In genomic region chr9:83473488-83473971, GRCh38 we compare ENCODE assay signal across 9 cellular contexts.
A peak's percentile ranks its signal among the peaks of the same experiment; 100 is the strongest.
DNase-seq lines count a peak whose midpoint lies in the region; ATAC-seq and TF ChIP-seq lines count a peak whose summit lies in the region.
"Had no signal": no experiment of that assay in that cellular context is flagged by ENCODE, and none has a peak within 500 bp of the region (broad histone marks: within the 10 kb centered on the region; RNA-seq: fewer than 3 reads in every experiment).

No MANE protein-coding gene starts in this region.

- no peak overlapping the region for H3K9ac ChIP-seq in mammary epithelial cell (ENCODE audit: insufficient read depth, low read length)

- in situ Hi-C loops in mammary epithelial cell (cut with MboI; ENCODE audit: low sequenced_read_pairs in 2 of 2) (no loop called here), gastrocnemius medialis (cut with MboI; ENCODE audit: low sequenced_read_pairs in 4 of 4) (no loop called here)

- H3K4me2 ChIP-seq in mammary epithelial cell (ENCODE audit: insufficient read depth, low read depth, low read length), result no peak overlapping the region

- CTCF ChIA-PET in MCF 10A (lab: Yijun Ruan, JAX), result no interaction called here
- CTCF ChIA-PET in mammary epithelial cell (lab: Charles Lee; ENCODE audit: low non-redundant PET), result no interaction called here
- CTCF ChIA-PET in activated CD8-positive, alpha-beta T cell treated with anti-CD3 and anti-CD28 coated beads for 36 hours (lab: Charles Lee), result no interaction called here

- intact Hi-C loops in MCF 10A (cut with micrococcal nuclease) (no loop called here), mammary epithelial cell (cut with micrococcal nuclease) (no loop called here), gastrocnemius medialis (cut with DNase I; ENCODE audit: low total_unique reads) (no loop called here), head of caudate nucleus (cut with DNase I) (no loop called here)
- intact Hi-C loops in activated CD8-positive, alpha-beta T cell treated with anti-CD3 and anti-CD28 coated beads for 36 hours (cut with micrococcal nuclease), result loop anchor here (10.0 kb wide), 1 partner anchor 61 kb away; the partner anchor contains the start of gene FRMD3

- TF ChIP-seq CTCF in MCF 10A (IDR thresholded peaks at IDR 0.05; ENCODE audit: unreplicated experiment) (no peak), mammary epithelial cell (conservative IDR thresholded peaks at IDR 0.05 in 1 of 2, IDR thresholded peaks at IDR 0.05 in 1 of 2; ENCODE audit: extremely low read depth in 1 of 2, insufficient read depth in 1 of 2, low read depth in 1 of 2, low read length in 2 of 2) (no peak), gastrocnemius medialis (IDR thresholded peaks at IDR 0.05 in 4 of 5, conservative IDR thresholded peaks at IDR 0.05 in 1 of 5) (no peak)
- no peak for TF ChIP-seq CTCF in activated CD8-positive, alpha-beta T cell treated with anti-CD3 and anti-CD28 coated beads for 36 hours (IDR thresholded peaks at IDR 0.05)

- no peaks in the 10 kb centered on the region for H3K27me3 ChIP-seq in mammary epithelial cell (ENCODE audit: insufficient read depth, low read length)
- H3K27me3 ChIP-seq in gastrocnemius medialis, result no peaks in the 10 kb centered on the region
- H3K27me3 ChIP-seq: pancreas had no signal

- H3K4me3 ChIP-seq in mammary epithelial cell (replicated peaks in 1 of 3; ENCODE audit: insufficient read depth in 1 of 3, low read depth in 2 of 3, low read length in 3 of 3), result no peak overlapping the region
- peak overlapping the region in 1 of 4 donors; percentile 18 for H3K4me3 ChIP-seq in gastrocnemius medialis
- H3K4me3 ChIP-seq: pancreas had no signal

- dilution Hi-C loops in mammary epithelial cell (cut with HindIII; ENCODE audit: low sequenced_read_pairs), result no loop called here

- WGBS in mammary epithelial cell (ENCODE audit: low coverage, missing lambda C conversion rate), result 70% methylated on average over 5 of the region's 5 CpGs

- no TSS peak for BruUV-seq in MCF 10A (replicated peaks; lab: Mats Ljungman, UMichigan)
- BruUV-seq in mammary epithelial cell (replicated peaks; lab: Mats Ljungman, UMichigan), result no TSS peak

- H3K4me1 ChIP-seq in mammary epithelial cell (ENCODE audit: insufficient read depth, low read length) (no peaks in the 10 kb centered on the region), gastrocnemius medialis (peaks cover 20 to 33% of the 10 kb centered on the region in 2 donors)
- H3K4me1 ChIP-seq: pancreas had no signal

- no peak overlapping the region for H3K27ac Mint-ChIP-seq in MCF 10A (ENCODE audit: low read depth, unreplicated experiment)
- H3K27ac Mint-ChIP-seq in activated CD8-positive, alpha-beta T cell treated with anti-CD3 and anti-CD28 coated beads for 36 hours, result peak overlapping the region; percentile 67

- POLR2A ChIA-PET in MCF 10A (lab: Yijun Ruan, JAX), result no interaction called here
- POLR2A ChIA-PET in activated CD8-positive, alpha-beta T cell treated with anti-CD3 and anti-CD28 coated beads for 36 hours (lab: Charles Lee), result no interaction called here

- no peaks in the 10 kb centered on the region for H3K9me3 ChIP-seq in mammary epithelial cell (replicated peaks; ENCODE audit: insufficient read depth, low read length)
- no peaks in the 10 kb centered on the region for H3K9me3 ChIP-seq in gastrocnemius medialis
- H3K9me3 ChIP-seq: pancreas had no signal

- H4K20me1 ChIP-seq in mammary epithelial cell (ENCODE audit: insufficient read depth, low read length), result no peaks in the 10 kb centered on the region

- H3K79me2 ChIP-seq in mammary epithelial cell (ENCODE audit: insufficient read depth, low read length), result no peaks in the 10 kb centered on the region

- H3K9me3 Mint-ChIP-seq in MCF 10A (ENCODE audit: unreplicated experiment), result no peaks in the 10 kb centered on the region
- no peaks in the 10 kb centered on the region for H3K9me3 Mint-ChIP-seq in activated CD8-positive, alpha-beta T cell treated with anti-CD3 and anti-CD28 coated beads for 36 hours

- DNase-seq in MCF 10A (ENCODE audit: unreplicated experiment) (peak; percentile 14), mammary epithelial cell (no peak), gastrocnemius medialis (no peak), 8988T (no peak), NCI-H526 treated with DMSO at 0.1 percent for 48 hours (lab: John Stamatoyannopoulos, UW) (no peak), head of caudate nucleus (no peak)
- DNase-seq in activated CD8-positive, alpha-beta T cell treated with anti-CD3 and anti-CD28 coated beads for 36 hours, result peak; percentile 12
- DNase-seq: pancreas had no signal

- H3K36me3 Mint-ChIP-seq in MCF 10A (ENCODE audit: insufficient read depth, unreplicated experiment), result no peaks in the 10 kb centered on the region
- no peaks in the 10 kb centered on the region for H3K36me3 Mint-ChIP-seq in activated CD8-positive, alpha-beta T cell treated with anti-CD3 and anti-CD28 coated beads for 36 hours (ENCODE audit: low read depth)

- H3K36me3 ChIP-seq in mammary epithelial cell (ENCODE audit: insufficient read depth, low read length) (no peaks in the 10 kb centered on the region), gastrocnemius medialis (no peaks in the 10 kb centered on the region)
- H3K36me3 ChIP-seq: pancreas had no signal

- H3K4me1 Mint-ChIP-seq in MCF 10A (ENCODE audit: insufficient read depth, unreplicated experiment), result peaks cover 13% of the 10 kb centered on the region
- H3K4me1 Mint-ChIP-seq in activated CD8-positive, alpha-beta T cell treated with anti-CD3 and anti-CD28 coated beads for 36 hours (ENCODE audit: low read depth), result peaks cover 22% of the 10 kb centered on the region

- peak; percentile 96 for ATAC-seq in HG02981 (IDR thresholded peaks at IDR 0.05; ENCODE audit: unreplicated experiment)
- peak; percentile 95 for ATAC-seq in activated CD8-positive, alpha-beta T cell treated with anti-CD3 and anti-CD28 coated beads for 36 hours
- no peak for ATAC-seq in gastrocnemius medialis

- H3K27me3 Mint-ChIP-seq in MCF 10A (ENCODE audit: insufficient read depth, unreplicated experiment), result no peaks in the 10 kb centered on the region
- no peaks in the 10 kb centered on the region for H3K27me3 Mint-ChIP-seq in activated CD8-positive, alpha-beta T cell treated with anti-CD3 and anti-CD28 coated beads for 36 hours

- H3K27ac ChIP-seq in mammary epithelial cell (ENCODE audit: insufficient read depth, low read depth, low read length) (no peak overlapping the region), gastrocnemius medialis (peak overlapping the region; percentile 47 to 73 (median 66))
- H3K27ac ChIP-seq: pancreas had no signal

- no peak overlapping the region for H2AFZ ChIP-seq in mammary epithelial cell (ENCODE audit: low read depth, low read length)

- no peak for TF ChIP-seq POLR2A in gastrocnemius medialis (IDR thresholded peaks at IDR 0.05)

- H3K4me3 Mint-ChIP-seq in MCF 10A (ENCODE audit: unreplicated experiment), result no peak overlapping the region
- peak overlapping the region; percentile 49 for H3K4me3 Mint-ChIP-seq in activated CD8-positive, alpha-beta T cell treated with anti-CD3 and anti-CD28 coated beads for 36 hours

Comparison
In these comparisons a context has a peak if more than half of its experiments do, and no peak if none do; other contexts are left out.
1. DNase-seq: peak in MCF 10A (single experiment) and activated CD8-positive, alpha-beta T cell treated with anti-CD3 and anti-CD28 coated beads for 36 hours (single experiment); none in mammary epithelial cell (single experiment), gastrocnemius medialis (0 of 2), 8988T (single experiment), NCI-H526 treated with DMSO at 0.1 percent for 48 hours (single experiment) and head of caudate nucleus (0 of 42).
2. ATAC-seq: peak in HG02981 (single experiment) and activated CD8-positive, alpha-beta T cell treated with anti-CD3 and anti-CD28 coated beads for 36 hours (single experiment); none in gastrocnemius medialis (0 of 2).